19 cellular contexts compared by ENCODE assay signal in the genomic region with DNA sequence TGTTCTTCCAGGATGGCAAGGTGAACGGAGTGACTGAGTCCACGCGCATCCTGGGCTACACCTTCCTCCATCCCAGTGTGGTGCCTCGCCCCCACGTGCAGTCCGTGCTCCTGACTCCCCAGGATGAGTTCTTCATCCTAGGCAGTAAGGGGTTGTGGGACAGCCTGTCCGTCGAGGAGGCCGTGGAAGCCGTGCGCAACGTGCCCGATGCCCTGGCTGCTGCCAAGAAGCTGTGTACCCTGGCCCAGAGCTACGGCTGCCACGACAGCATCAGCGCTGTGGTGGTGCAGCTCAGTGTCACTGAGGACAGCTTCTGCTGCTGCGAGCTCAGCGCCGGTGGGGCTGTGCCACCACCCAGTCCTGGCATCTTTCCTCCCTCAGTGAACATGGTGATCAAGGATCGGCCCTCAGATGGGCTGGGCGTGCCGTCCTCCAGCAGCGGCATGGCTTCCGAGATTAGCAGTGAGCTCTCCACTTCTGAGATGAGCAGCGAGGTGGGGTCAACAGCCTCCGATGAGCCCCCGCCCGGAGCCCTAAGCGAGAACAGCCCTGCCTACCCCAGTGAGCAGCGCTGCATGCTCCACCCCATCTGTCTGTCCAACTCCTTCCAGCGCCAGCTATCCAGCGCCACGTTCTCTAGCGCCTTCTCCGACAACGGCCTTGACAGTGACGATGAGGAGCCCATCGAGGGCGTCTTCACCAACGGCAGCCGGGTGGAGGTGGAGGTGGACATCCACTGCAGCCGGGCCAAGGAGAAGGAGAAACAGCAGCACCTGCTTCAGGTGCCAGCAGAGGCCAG.
A peak's percentile ranks its signal among the peaks of the same experiment; 100 is the strongest.
DNase-seq lines count a peak whose midpoint lies in the region; ATAC-seq and TF ChIP-seq lines count a peak whose summit lies in the region.
"Had no signal": no experiment of that assay in that cellular context is flagged by ENCODE, and none has a peak within 500 bp of the region (broad histone marks: within the 10 kb centered on the region; RNA-seq: fewer than 3 reads in every experiment).

No MANE protein-coding gene starts in this region.

- H3K4me1 Mint-ChIP-seq in stimulated activated naive CD8-positive, alpha-beta T cell treated with anti-CD3 and anti-CD28 coated beads, Interleukin-15, amount 100 ng/mL, for 72 hours: peaks cover 11% of the 10 kb centered on the region

- H3K27me3 Mint-ChIP-seq in stimulated activated naive CD8-positive, alpha-beta T cell treated with anti-CD3 and anti-CD28 coated beads, Interleukin-15, amount 100 ng/mL, for 72 hours: no peaks in the 10 kb centered on the region
- H3K27me3 Mint-ChIP-seq: B cell; CD4-positive, CD25-positive, alpha-beta regulatory T cell had no signal

- H3K36me3 ChIP-seq in neutrophil: peaks cover 50% of the 10 kb centered on the region
- H3K36me3 ChIP-seq: SJCRH30 had no signal

- intact Hi-C loops in dorsolateral prefrontal cortex (cut with DNase I): loop anchor here (2.0 to 5.0 kb wide), 3 partner anchors 56 to 262 kb away; no protein-coding TSS in a partner anchor

- H3K27me3 ChIP-seq in dorsolateral prefrontal cortex (no peaks in the 10 kb centered on the region), neutrophil (no peaks in the 10 kb centered on the region)
- H3K27me3 ChIP-seq: SJCRH30 had no signal

- peaks cover 69 to 70% of the 10 kb centered on the region in 2 experiments for H3K4me1 ChIP-seq in neutrophil (ENCODE audit: control insufficient read depth in 1 of 2, insufficient read depth in 1 of 2, low read depth in 1 of 2, low read length in 1 of 2)

- TF ChIP-seq CTCF in dorsolateral prefrontal cortex (IDR thresholded peaks at IDR 0.05 in 54 of 56, conservative IDR thresholded peaks at IDR 0.05 in 2 of 56; ENCODE audit: low read depth in 1 of 56, partially characterized antibody in 56 of 56) (no peak), neutrophil (IDR thresholded peaks at IDR 0.05) (no peak)

- H3K27ac ChIP-seq in dorsolateral prefrontal cortex: peak overlapping the region; percentile 48 to 99 (median 93)
- H3K27ac ChIP-seq in neutrophil: peak overlapping the region; percentile 78
- H3K27ac ChIP-seq in temporal lobe (ENCODE audit: low read depth, low read length): peak overlapping the region; percentile 96
- H3K27ac ChIP-seq: HL-60, SJCRH30 had no signal

- no peak overlapping the region for H3K4me3 Mint-ChIP-seq in stimulated activated naive CD8-positive, alpha-beta T cell treated with anti-CD3 and anti-CD28 coated beads, Interleukin-15, amount 100 ng/mL, for 72 hours
- H3K4me3 Mint-ChIP-seq: B cell; CD4-positive, CD25-positive, alpha-beta regulatory T cell had no signal

- no peaks in the 10 kb centered on the region for H3K9me3 ChIP-seq in neutrophil
- H3K9me3 ChIP-seq: HAP-1, SJCRH30 had no signal

- no peaks in the 10 kb centered on the region for H3K9me3 Mint-ChIP-seq in stimulated activated naive CD8-positive, alpha-beta T cell treated with anti-CD3 and anti-CD28 coated beads, Interleukin-15, amount 100 ng/mL, for 72 hours
- H3K9me3 Mint-ChIP-seq: CD4-positive, CD25-positive, alpha-beta regulatory T cell had no signal

- no peak for DNase-seq in stimulated activated naive CD8-positive, alpha-beta T cell treated with anti-CD3 and anti-CD28 coated beads, Interleukin-15, amount 100 ng/mL, for 72 hours
- no peak for DNase-seq in stimulated activated naive CD8-positive, alpha-beta T cell treated with anti-CD3 and anti-CD28 coated beads, Interleukin-15, Interleukin-2, amounts not matched to agents 100 U/mL and 50 U/mL, for 24 hours
- DNase-seq in dorsolateral prefrontal cortex: no peak
- DNase-seq in T-helper 2 cell: no peak
- no peak for DNase-seq in SW480 (ENCODE audit: low spot score)
- DNase-seq: 8988T; CD4-positive, CD25-positive, alpha-beta regulatory T cell; KG1; NCI-H1436; NCI-H1930; NK-92 treated with Interleukin-12 subunit alpha and Interleukin-12 subunit beta, amount 100 ng/mL, for 24 hours had no signal

- peak; percentile 5 for ATAC-seq in stimulated activated naive CD8-positive, alpha-beta T cell treated with anti-CD3 and anti-CD28 coated beads, Interleukin-15, amount 100 ng/mL, for 72 hours
- no peak for ATAC-seq in stimulated activated naive CD8-positive, alpha-beta T cell treated with anti-CD3 and anti-CD28 coated beads, Interleukin-15, Interleukin-2, amounts not matched to agents 100 U/mL and 50 U/mL, for 24 hours
- ATAC-seq in HG02642 (IDR thresholded peaks at IDR 0.05; ENCODE audit: poor library complexity, unreplicated experiment): no peak
- ATAC-seq: HepG2 had no signal

- H3K27ac Mint-ChIP-seq in stimulated activated naive CD8-positive, alpha-beta T cell treated with anti-CD3 and anti-CD28 coated beads, Interleukin-15, amount 100 ng/mL, for 72 hours: no peak overlapping the region
- H3K27ac Mint-ChIP-seq: B cell had no signal

- H3K4me3 ChIP-seq in dorsolateral prefrontal cortex: peak overlapping the region in 18 of 59 donors; percentile 2 to 47 (median 16)
- no peak overlapping the region for H3K4me3 ChIP-seq in neutrophil (ENCODE audit: low read depth in 1 of 2, low read length in 1 of 2)
- H3K4me3 ChIP-seq: HAP-1, SJCRH30 had no signal
